ENCODE assay signal across 1 cellular context in the genomic region with DNA sequence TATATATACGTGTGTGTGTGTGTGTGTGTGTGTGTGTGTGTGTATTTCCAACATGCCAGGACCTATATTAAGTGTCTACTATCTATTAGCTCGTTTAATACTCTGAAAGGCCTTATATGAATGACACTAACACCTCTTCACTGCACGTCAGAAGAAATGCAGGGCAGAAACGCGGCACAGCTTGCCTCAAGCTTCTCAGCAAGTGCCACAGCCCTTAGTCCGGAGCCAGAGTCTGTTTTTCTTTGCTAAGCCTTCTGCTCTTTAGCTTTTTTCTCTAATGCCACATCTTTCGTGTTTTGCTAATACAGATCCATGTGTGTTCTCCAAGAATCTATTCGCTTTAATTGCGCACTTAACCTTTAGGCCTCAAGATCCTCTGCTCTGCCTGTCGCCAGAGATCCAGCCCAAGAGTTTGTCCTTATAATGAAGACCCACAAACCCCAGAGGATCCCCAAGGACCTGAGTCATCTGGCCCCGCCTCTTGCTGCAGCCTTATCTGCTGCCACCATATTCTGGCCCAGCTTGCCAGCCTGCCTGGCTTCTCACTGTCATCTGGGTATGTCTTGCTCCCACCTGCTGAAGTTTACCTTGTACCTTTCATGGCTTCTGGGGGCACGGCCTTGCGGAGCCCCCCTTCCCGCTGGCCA.
TF ChIP-seq lines count a peak whose summit lies in the region.

No MANE protein-coding gene starts in this region.

TF ChIP-seq in K562, 482 proteins besides CTCF, POLR2A, EP300 and RAD21 (continued from another document and continues in another):
- TF ChIP-seq, protein P1, sequence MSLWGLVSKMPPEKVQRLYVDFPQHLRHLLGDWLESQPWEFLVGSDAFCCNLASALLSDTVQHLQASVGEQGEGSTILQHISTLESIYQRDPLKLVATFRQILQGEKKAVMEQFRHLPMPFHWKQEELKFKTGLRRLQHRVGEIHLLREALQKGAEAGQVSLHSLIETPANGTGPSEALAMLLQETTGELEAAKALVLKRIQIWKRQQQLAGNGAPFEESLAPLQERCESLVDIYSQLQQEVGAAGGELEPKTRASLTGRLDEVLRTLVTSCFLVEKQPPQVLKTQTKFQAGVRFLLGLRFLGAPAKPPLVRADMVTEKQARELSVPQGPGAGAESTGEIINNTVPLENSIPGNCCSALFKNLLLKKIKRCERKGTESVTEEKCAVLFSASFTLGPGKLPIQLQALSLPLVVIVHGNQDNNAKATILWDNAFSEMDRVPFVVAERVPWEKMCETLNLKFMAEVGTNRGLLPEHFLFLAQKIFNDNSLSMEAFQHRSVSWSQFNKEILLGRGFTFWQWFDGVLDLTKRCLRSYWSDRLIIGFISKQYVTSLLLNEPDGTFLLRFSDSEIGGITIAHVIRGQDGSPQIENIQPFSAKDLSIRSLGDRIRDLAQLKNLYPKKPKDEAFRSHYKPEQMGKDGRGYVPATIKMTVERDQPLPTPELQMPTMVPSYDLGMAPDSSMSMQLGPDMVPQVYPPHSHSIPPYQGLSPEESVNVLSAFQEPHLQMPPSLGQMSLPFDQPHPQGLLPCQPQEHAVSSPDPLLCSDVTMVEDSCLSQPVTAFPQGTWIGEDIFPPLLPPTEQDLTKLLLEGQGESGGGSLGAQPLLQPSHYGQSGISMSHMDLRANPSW (CRISPR knock-in tag; IDR thresholded peaks at IDR 0.05) = no peak
- no peak for TF ChIP-seq ETS1 (conservative IDR thresholded peaks at IDR 0.05; ENCODE audit: control insufficient read depth, low read depth, low read length)
- peak; percentile 80; the same call in 1 of the 2 replicates for TF ChIP-seq LEF1 (IDR thresholded peaks at IDR 0.05)
- TF ChIP-seq FOXP1 (CRISPR knock-in tag; IDR thresholded peaks at IDR 0.05) = no peak
- TF ChIP-seq, protein P2, sequence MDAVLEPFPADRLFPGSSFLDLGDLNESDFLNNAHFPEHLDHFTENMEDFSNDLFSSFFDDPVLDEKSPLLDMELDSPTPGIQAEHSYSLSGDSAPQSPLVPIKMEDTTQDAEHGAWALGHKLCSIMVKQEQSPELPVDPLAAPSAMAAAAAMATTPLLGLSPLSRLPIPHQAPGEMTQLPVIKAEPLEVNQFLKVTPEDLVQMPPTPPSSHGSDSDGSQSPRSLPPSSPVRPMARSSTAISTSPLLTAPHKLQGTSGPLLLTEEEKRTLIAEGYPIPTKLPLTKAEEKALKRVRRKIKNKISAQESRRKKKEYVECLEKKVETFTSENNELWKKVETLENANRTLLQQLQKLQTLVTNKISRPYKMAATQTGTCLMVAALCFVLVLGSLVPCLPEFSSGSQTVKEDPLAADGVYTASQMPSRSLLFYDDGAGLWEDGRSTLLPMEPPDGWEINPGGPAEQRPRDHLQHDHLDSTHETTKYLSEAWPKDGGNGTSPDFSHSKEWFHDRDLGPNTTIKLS (IDR thresholded peaks at IDR 0.05; ENCODE audit: borderline replicate concordance, low read depth) = peak; percentile 35; the same call in 1 of the 2 replicates
- peak; percentile 39; the same call in 1 of the 2 replicates for TF ChIP-seq MYC (IDR thresholded peaks at IDR 0.05; ENCODE audit: low read depth, low read length)
- no peak for TF ChIP-seq MYC (CRISPR knock-in tag; IDR thresholded peaks at IDR 0.05; ENCODE audit: borderline replicate concordance, low read depth)
- peak; percentile 80 for TF ChIP-seq CTBP1 (IDR thresholded peaks at IDR 0.05; ENCODE audit: borderline replicate concordance)
- TF ChIP-seq ZNF124 (CRISPR knock-in tag; IDR thresholded peaks at IDR 0.05) = no peak
- no peak for TF ChIP-seq POLR2AphosphoS2 (IDR thresholded peaks at IDR 0.05; ENCODE audit: low read length)
- peak; percentile 80 for TF ChIP-seq MAFG (tag; conservative IDR thresholded peaks at IDR 0.05)
- no peak for TF ChIP-seq WHSC1 (IDR thresholded peaks at IDR 0.05; ENCODE audit: low read length)
- peak; percentile 69 to 70 for TF ChIP-seq TRIM24 (IDR thresholded peaks at IDR 0.05)
- TF ChIP-seq ELF2 (CRISPR knock-in tag; IDR thresholded peaks at IDR 0.05) = no peak
- TF ChIP-seq SIRT6 (IDR thresholded peaks at IDR 0.05; ENCODE audit: low read depth, low read length) = no peak
- TF ChIP-seq MAFK (IDR thresholded peaks at IDR 0.05; ENCODE audit: low read length) = peak; percentile 82
- TF ChIP-seq MCM3 (IDR thresholded peaks at IDR 0.05) = no peak
- TF ChIP-seq BCOR (IDR thresholded peaks at IDR 0.05) = peak; percentile 48; the same call in 1 of the 2 replicates
- no peak for TF ChIP-seq POU5F1 (IDR thresholded peaks at IDR 0.05; ENCODE audit: borderline replicate concordance, low read depth, low read length, partially characterized antibody)
- TF ChIP-seq PRPF4 (IDR thresholded peaks at IDR 0.05; ENCODE audit: insufficient read depth, low read depth, low read length, poor library complexity, severe bottlenecking) = no peak
- no peak for TF ChIP-seq ZNF778 (CRISPR knock-in tag; IDR thresholded peaks at IDR 0.05)
- TF ChIP-seq SPI1 (IDR thresholded peaks at IDR 0.05; ENCODE audit: borderline replicate concordance, low read depth, low read length) = no peak
- no peak for TF ChIP-seq ESRRB (CRISPR knock-in tag; IDR thresholded peaks at IDR 0.05; ENCODE audit: borderline replicate concordance)
- TF ChIP-seq THAP7 (CRISPR knock-in tag; IDR thresholded peaks at IDR 0.05) = no peak
- TF ChIP-seq ZBTB7A (IDR thresholded peaks at IDR 0.05; ENCODE audit: borderline replicate concordance, control insufficient read depth, low read depth, low read length) = peak; percentile 53; the same call in 1 of the 2 replicates
- peak; percentile 20; the same call in 1 of the 2 replicates for TF ChIP-seq PHF8 (IDR thresholded peaks at IDR 0.05; ENCODE audit: borderline replicate concordance, low read length)
- peak; percentile 93 for TF ChIP-seq POLR2AphosphoS5 (IDR thresholded peaks at IDR 0.05; ENCODE audit: control insufficient read depth, insufficient read depth, low read depth, low read length)
- TF ChIP-seq ZNF766 (CRISPR knock-in tag; conservative IDR thresholded peaks at IDR 0.05) = peak; percentile 38; the same call in 1 of the 2 replicates
- no peak for TF ChIP-seq HOXB6 (CRISPR knock-in tag; IDR thresholded peaks at IDR 0.05; ENCODE audit: borderline replicate concordance)
- TF ChIP-seq, protein P3, sequence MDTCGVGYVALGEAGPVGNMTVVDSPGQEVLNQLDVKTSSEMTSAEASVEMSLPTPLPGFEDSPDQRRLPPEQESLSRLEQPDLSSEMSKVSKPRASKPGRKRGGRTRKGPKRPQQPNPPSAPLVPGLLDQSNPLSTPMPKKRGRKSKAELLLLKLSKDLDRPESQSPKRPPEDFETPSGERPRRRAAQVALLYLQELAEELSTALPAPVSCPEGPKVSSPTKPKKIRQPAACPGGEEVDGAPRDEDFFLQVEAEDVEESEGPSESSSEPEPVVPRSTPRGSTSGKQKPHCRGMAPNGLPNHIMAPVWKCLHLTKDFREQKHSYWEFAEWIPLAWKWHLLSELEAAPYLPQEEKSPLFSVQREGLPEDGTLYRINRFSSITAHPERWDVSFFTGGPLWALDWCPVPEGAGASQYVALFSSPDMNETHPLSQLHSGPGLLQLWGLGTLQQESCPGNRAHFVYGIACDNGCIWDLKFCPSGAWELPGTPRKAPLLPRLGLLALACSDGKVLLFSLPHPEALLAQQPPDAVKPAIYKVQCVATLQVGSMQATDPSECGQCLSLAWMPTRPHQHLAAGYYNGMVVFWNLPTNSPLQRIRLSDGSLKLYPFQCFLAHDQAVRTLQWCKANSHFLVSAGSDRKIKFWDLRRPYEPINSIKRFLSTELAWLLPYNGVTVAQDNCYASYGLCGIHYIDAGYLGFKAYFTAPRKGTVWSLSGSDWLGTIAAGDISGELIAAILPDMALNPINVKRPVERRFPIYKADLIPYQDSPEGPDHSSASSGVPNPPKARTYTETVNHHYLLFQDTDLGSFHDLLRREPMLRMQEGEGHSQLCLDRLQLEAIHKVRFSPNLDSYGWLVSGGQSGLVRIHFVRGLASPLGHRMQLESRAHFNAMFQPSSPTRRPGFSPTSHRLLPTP (IDR thresholded peaks at IDR 0.05; ENCODE audit: borderline replicate concordance, extremely low read depth, insufficient read length) = no peak
- no peak for TF ChIP-seq RFX5 (IDR thresholded peaks at IDR 0.05; ENCODE audit: low read depth, low read length)
- no peak for TF ChIP-seq ZSCAN29 (IDR thresholded peaks at IDR 0.05)
- no peak for TF ChIP-seq HNRNPLL (IDR thresholded peaks at IDR 0.05; ENCODE audit: low read depth, low read length, poor library complexity, severe bottlenecking)
- TF ChIP-seq HMBOX1 (IDR thresholded peaks at IDR 0.05) = no peak
- peak; percentile 78 for TF ChIP-seq PML (IDR thresholded peaks at IDR 0.05; ENCODE audit: low read length)
- no peak for TF ChIP-seq PURB (CRISPR knock-in tag; IDR thresholded peaks at IDR 0.05; ENCODE audit: low read depth)
- TF ChIP-seq CEBPZ (IDR thresholded peaks at IDR 0.05; ENCODE audit: borderline replicate concordance, low read depth, low read length) = no peak
- no peak for TF ChIP-seq TAF15 (IDR thresholded peaks at IDR 0.05; ENCODE audit: low read depth, low read length)
- TF ChIP-seq SMC3 (conservative IDR thresholded peaks at IDR 0.05; ENCODE audit: insufficient read depth, low read depth, low read length) = no peak
- no peak for TF ChIP-seq ZFPM2 (CRISPR knock-in tag; IDR thresholded peaks at IDR 0.05)
- no peak for TF ChIP-seq ZNF431 (CRISPR knock-in tag; IDR thresholded peaks at IDR 0.05)
- TF ChIP-seq KLF1 (tag; IDR thresholded peaks at IDR 0.05) = no peak
- TF ChIP-seq ILK (tag; IDR thresholded peaks at IDR 0.05; ENCODE audit: borderline replicate concordance, low read depth) = no peak
- peak; percentile 80 for TF ChIP-seq GATAD2A (IDR thresholded peaks at IDR 0.05)
- TF ChIP-seq PHF20 (IDR thresholded peaks at IDR 0.05; ENCODE audit: partially characterized antibody) = no peak
- no peak for TF ChIP-seq XRCC4 (IDR thresholded peaks at IDR 0.05; ENCODE audit: extremely low read depth, insufficient read depth, insufficient read length)
- no peak for TF ChIP-seq ZNF134 (CRISPR knock-in tag; conservative IDR thresholded peaks at IDR 0.05)
- TF ChIP-seq NFE2L1 (tag; IDR thresholded peaks at IDR 0.05; ENCODE audit: borderline replicate concordance, low read depth) = no peak
- TF ChIP-seq SRSF9 (IDR thresholded peaks at IDR 0.05; ENCODE audit: borderline replicate concordance, low read depth, low read length) = no peak
- no peak for TF ChIP-seq FOS (IDR thresholded peaks at IDR 0.05; ENCODE audit: extremely low read depth, insufficient read length)
- TF ChIP-seq RBM17 (IDR thresholded peaks at IDR 0.05; ENCODE audit: borderline replicate concordance, low read depth, low read length) = no peak
- no peak for TF ChIP-seq ZBTB43 (CRISPR knock-in tag; IDR thresholded peaks at IDR 0.05)
- TF ChIP-seq ZNF175 (CRISPR knock-in tag; IDR thresholded peaks at IDR 0.05; ENCODE audit: low read depth) = no peak
- TF ChIP-seq RBM15 (IDR thresholded peaks at IDR 0.05; ENCODE audit: insufficient read depth, low read length) = no peak
